Comparison of ENCODE assay signal across 16 cellular contexts in genomic region chr6:26120807-26121140, GRCh38. TPM values are rescaled to one million over a fixed set of nuclear protein-coding genes. Genes with fewer than 3 reads are reported as not detected.
DNase-seq lines count a peak whose midpoint lies in the region; ATAC-seq, FAIRE-seq and TF ChIP-seq lines count a peak whose summit lies in the region.
"Had no signal": no experiment of that assay in that cellular context is flagged by ENCODE, and none has a peak within 500 bp of the region (broad histone marks: within the 10 kb centered on the region; RNA-seq: fewer than 3 reads in every experiment).

No MANE protein-coding gene starts in this region.

- H3K36me3 ChIP-seq in BLaER1 (no peaks in the 10 kb centered on the region), HCT116 (ENCODE audit: control insufficient read depth in 1 of 2, insufficient read depth in 2 of 2, low read length in 2 of 2) (no peaks in the 10 kb centered on the region; a peak in 1 of 4 replicates), kidney (ENCODE audit: control insufficient read depth in 1 of 2, insufficient read depth in 2 of 2, low read length in 2 of 2) (no peaks in the 10 kb centered on the region)
- H3K36me3 ChIP-seq: heart right ventricle, Peyer's patch, prostate gland had no signal

- TF ChIP-seq CTCF in HCT116 (IDR thresholded peaks at IDR 0.05 in 2 of 3, conservative IDR thresholded peaks at IDR 0.05 in 1 of 3; ENCODE audit: borderline replicate concordance in 1 of 3, insufficient read depth in 1 of 3, low read depth in 2 of 3, low read length in 2 of 3): no peak
- no peak for TF ChIP-seq CTCF in kidney (IDR thresholded peaks at IDR 0.05; ENCODE audit: borderline replicate concordance, extremely low read depth, insufficient read depth)

- ATAC-seq in HCT116 (no peak), GM21737 (IDR thresholded peaks at IDR 0.05; ENCODE audit: unreplicated experiment) (no peak)
- ATAC-seq in activated CD8-positive, alpha-beta T cell treated with anti-CD3 and anti-CD28 coated beads, Interleukin-2, amount 10 ng/mL, durations not matched to agents 7 days and 5 days: no peak
- ATAC-seq: CD8-positive, alpha-beta T cell; heart right ventricle; stimulated activated naive CD8-positive, alpha-beta T cell treated with anti-CD3 and anti-CD28 coated beads, Interleukin-15, amount 100 ng/mL, for 72 hours had no signal

- H3K36me3 Mint-ChIP-seq in activated CD8-positive, alpha-beta T cell treated with anti-CD3 and anti-CD28 coated beads, Interleukin-2, amount 10 ng/mL, durations not matched to agents 7 days and 5 days (ENCODE audit: low read depth): peaks cover 31% of the 10 kb centered on the region

- H3K9ac ChIP-seq in BLaER1 (no peak overlapping the region), HCT116 (ENCODE audit: low read length) (peak overlapping the region; percentile 94), kidney (ENCODE audit: low read length in 2 of 2) (no peak overlapping the region)

- H3K27ac Mint-ChIP-seq in activated CD8-positive, alpha-beta T cell treated with anti-CD3 and anti-CD28 coated beads, Interleukin-2, amount 10 ng/mL, durations not matched to agents 7 days and 5 days: peak overlapping the region; percentile 78

- H3K9me3 ChIP-seq in BLaER1 (no peaks in the 10 kb centered on the region), HCT116 (ENCODE audit: control insufficient read depth in 1 of 2, insufficient read depth in 1 of 2, low read depth in 1 of 2, low read length in 2 of 2) (no peaks in the 10 kb centered on the region), kidney (ENCODE audit: control insufficient read depth in 1 of 2, low read length in 2 of 2) (no peaks in the 10 kb centered on the region)
- H3K9me3 ChIP-seq: heart right ventricle, Peyer's patch, prostate gland had no signal

- no TSS peak for BruUV-seq in HCT116 (replicated peaks; lab: Mats Ljungman, UMichigan)

- H3K4me1 ChIP-seq in BLaER1: peaks cover 15% of the 10 kb centered on the region
- peaks cover 42 to 55% of the 10 kb centered on the region in 2 experiments for H3K4me1 ChIP-seq in HCT116 (ENCODE audit: control insufficient read depth in 1 of 2, insufficient read depth in 2 of 2, low read length in 2 of 2)
- H3K4me1 ChIP-seq in kidney (ENCODE audit: control insufficient read depth in 1 of 2, insufficient read depth in 1 of 2, low read depth in 1 of 2, low read length in 2 of 2): peaks cover 3 to 5% of the 10 kb centered on the region in 2 donors
- H3K4me1 ChIP-seq: Peyer's patch, prostate gland had no signal

- TF ChIP-seq POLR2A in HCT116 (IDR thresholded peaks at IDR 0.05; ENCODE audit: borderline replicate concordance, extremely low read depth, insufficient read depth, insufficient read length): no peak

- H2AFZ ChIP-seq in HCT116 (ENCODE audit: low read depth, low read length, poor library complexity, severe bottlenecking): no peak overlapping the region

- H3K4me1 Mint-ChIP-seq in activated CD8-positive, alpha-beta T cell treated with anti-CD3 and anti-CD28 coated beads, Interleukin-2, amount 10 ng/mL, durations not matched to agents 7 days and 5 days (ENCODE audit: low read depth): peaks cover 37% of the 10 kb centered on the region

- H4K20me1 ChIP-seq in BLaER1 (peaks cover 18% of the 10 kb centered on the region), HCT116 (ENCODE audit: insufficient read depth) (no peaks in the 10 kb centered on the region)

- DNase-seq in HCT116 (ENCODE audit: low read depth, low spot score) (no peak), kidney (no peak), hepatic stellate cell (ENCODE audit: low spot score) (no peak), EL (no peak)
- no peak for DNase-seq in activated CD8-positive, alpha-beta T cell treated with anti-CD3 and anti-CD28 coated beads, Interleukin-2, amount 10 ng/mL, durations not matched to agents 7 days and 5 days
- no peak for DNase-seq in stimulated activated CD8-positive, alpha-beta memory T cell treated with anti-CD3 and anti-CD28 coated beads, Interleukin-4, amount 100 ng/mL, for 48 hours
- DNase-seq: CD8-positive, alpha-beta T cell; heart right ventricle; NCI-H226; Peyer's patch; stimulated activated CD4-positive, alpha-beta T cell treated with anti-CD3 and anti-CD28 coated beads, Interleukin-4, amount 100 ng/mL, for 1 hour; stimulated activated naive CD8-positive, alpha-beta T cell treated with anti-CD3 and anti-CD28 coated beads, Interleukin-15, amount 100 ng/mL, for 72 hours had no signal

- H3K27me3 Mint-ChIP-seq in activated CD8-positive, alpha-beta T cell treated with anti-CD3 and anti-CD28 coated beads, Interleukin-2, amount 10 ng/mL, durations not matched to agents 7 days and 5 days (ENCODE audit: low read depth): peaks cover 1% of the 10 kb centered on the region
- H3K27me3 Mint-ChIP-seq: stimulated activated naive CD8-positive, alpha-beta T cell treated with anti-CD3 and anti-CD28 coated beads, Interleukin-15, amount 100 ng/mL, for 72 hours had no signal

- H3K4me3 ChIP-seq in BLaER1 (no peak overlapping the region), HCT116 (replicated peaks in 1 of 2; ENCODE audit: low read depth in 1 of 2, low read length in 2 of 2) (no peak overlapping the region), kidney (ENCODE audit: low read length in 2 of 2) (peak overlapping the region in 1 of 2 donors; percentile 27)
- H3K4me3 ChIP-seq: heart right ventricle, Peyer's patch, prostate gland had no signal

- peak overlapping the region; percentile 94; the same call in 1 of the 2 replicates for H3K27ac ChIP-seq in BLaER1
- H3K27ac ChIP-seq in HCT116 (ENCODE audit: low read depth, low read length): peak overlapping the region; percentile 99
- peak overlapping the region; percentile 35 to 43 for H3K27ac ChIP-seq in kidney (ENCODE audit: low read depth in 2 of 2, low read length in 2 of 2)
- H3K27ac ChIP-seq: heart right ventricle, HL-60, Peyer's patch, prostate gland had no signal

- H3K27me3 ChIP-seq in BLaER1 (no peaks in the 10 kb centered on the region), HCT116 (ENCODE audit: insufficient read depth, low read length) (no peaks in the 10 kb centered on the region)
- H3K27me3 ChIP-seq: heart right ventricle, Peyer's patch had no signal

- H3K4me2 ChIP-seq in BLaER1 (no peak overlapping the region), HCT116 (ENCODE audit: low read length) (peak overlapping the region; percentile 82)

- no peaks in the 10 kb centered on the region for H3K9me2 ChIP-seq in HCT116 (ENCODE audit: insufficient read depth)

- CTCF ChIA-PET in HCT116 (lab: Charles Lee): no interaction called here
- CTCF ChIA-PET in activated CD8-positive, alpha-beta T cell treated with anti-CD3 and anti-CD28 coated beads, Interleukin-2, amount 10 ng/mL, durations not matched to agents 7 days and 5 days (lab: Charles Lee): interaction anchor here (1.2 kb wide), 1 partner anchor 56 kb away, joined by 4 read pairs; no protein-coding TSS in a partner anchor

- no peak for FAIRE-seq in kidney (lab: Jason Lieb, UNC)

- TF ChIP-seq RAD21 in HCT116 (IDR thresholded peaks at IDR 0.05; ENCODE audit: low read depth): no peak

- RAD21 ChIA-PET in HCT116 (lab: Charles Lee; ENCODE audit: low non-redundant PET in 1 of 2, low total read pairs in 2 of 2, uncharacterized antibody in 2 of 2, unreplicated experiment in 2 of 2): no interaction called here

- no peak overlapping the region for H3K4me3 Mint-ChIP-seq in activated CD8-positive, alpha-beta T cell treated with anti-CD3 and anti-CD28 coated beads, Interleukin-2, amount 10 ng/mL, durations not matched to agents 7 days and 5 days
- H3K4me3 Mint-ChIP-seq: CD8-positive, alpha-beta T cell had no signal

- H3K9me3 Mint-ChIP-seq in activated CD8-positive, alpha-beta T cell treated with anti-CD3 and anti-CD28 coated beads, Interleukin-2, amount 10 ng/mL, durations not matched to agents 7 days and 5 days (ENCODE audit: insufficient read depth): no peaks in the 10 kb centered on the region
- H3K9me3 Mint-ChIP-seq: CD8-positive, alpha-beta T cell had no signal

- intact Hi-C loops in HCT116 (cut with micrococcal nuclease) (no loop called here), kidney (cut with DNase I) (no loop called here)

- peaks cover 16% of the 10 kb centered on the region for H3K79me2 ChIP-seq in HCT116 (ENCODE audit: insufficient read depth, low read length)

- POLR2A ChIA-PET in HCT116 (lab: Charles Lee): interaction anchor here (2.8 to 3.2 kb wide), 2 partner anchors 17 to 89 kb away, joined by 13 to 20 read pairs; a partner anchor contains a TSS
- POLR2A ChIA-PET in activated CD8-positive, alpha-beta T cell treated with anti-CD3 and anti-CD28 coated beads, Interleukin-2, amount 10 ng/mL, durations not matched to agents 7 days and 5 days (lab: Charles Lee): interaction anchor here (1.0 to 3.2 kb wide), 8 partner anchors 17 to 96 kb away, joined by 3 to 79 read pairs (median 13); a partner anchor contains a TSS

TF ChIP-seq in HCT116, 20 proteins besides CTCF, POLR2A, EP300 and RAD21 (continues in another document):
- TF ChIP-seq REST (IDR thresholded peaks at IDR 0.05; ENCODE audit: low read depth) (no peak), EGR1 (IDR thresholded peaks at IDR 0.05; ENCODE audit: low read depth) (no peak), POLR2AphosphoS5 (IDR thresholded peaks at IDR 0.05; ENCODE audit: low read depth, low read length) (no peak)

RNA-seq across cellular contexts. Expression of gene HFE, which starts 33.5 kb away (rescaled TPM):
- total RNA-seq in HCT116 (2021; ENCODE audit: unreplicated experiment) (9.8 TPM), kidney (10.6 TPM)
- 12.0 and 13.4 TPM in 2 replicates for polyA plus RNA-seq in HCT116 (2012)
- 1 to 10 TPM; 4.3 TPM for total RNA-seq in activated CD8-positive, alpha-beta T cell treated with anti-CD3 and anti-CD28 coated beads, Interleukin-2, amount 10 ng/mL, durations not matched to agents 7 days and 5 days
- polyA plus RNA-seq in kidney (ENCODE audit: insufficient read depth, low read depth, low replicate concordance): 6.3 TPM

Comparison
In these comparisons a context has a peak if more than half of its experiments do, and no peak if none do; other contexts are left out.
1. H3K27ac ChIP-seq: peak in every context shown above with its lines; median percentile 99 in HCT116; 94 in BLaER1; 39 in kidney.